In the genomic region with DNA sequence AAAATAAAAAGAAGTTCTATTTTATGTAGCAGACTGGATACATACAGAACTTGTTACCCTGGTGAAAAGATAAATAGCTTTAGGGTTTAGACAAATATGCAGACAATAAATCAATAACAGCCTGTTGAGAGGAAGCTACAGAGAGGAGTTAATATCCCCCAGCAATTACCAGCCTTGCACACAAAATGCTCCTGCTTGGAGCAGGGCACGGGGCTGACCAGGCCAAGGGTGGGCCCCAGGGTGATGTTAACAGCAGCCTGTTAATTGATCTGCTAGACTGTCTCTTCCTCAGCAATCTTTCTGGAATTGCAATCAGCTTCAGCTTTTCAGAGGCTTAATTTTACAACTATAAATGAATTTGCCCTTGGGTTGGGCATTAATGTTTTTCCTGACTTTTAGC, we compare ENCODE assay signal across 19 cellular contexts.
"Had no signal": no experiment of that assay in that cellular context is flagged by ENCODE, and none has a peak within 500 bp of the region (broad histone marks: within the 10 kb centered on the region; RNA-seq: fewer than 3 reads in every experiment).

No MANE protein-coding gene starts in this region.

- H3K4me1 Mint-ChIP-seq: activated CD4-positive, alpha-beta T cell treated with anti-CD3 and anti-CD28 coated beads, Interleukin-2, amount 10 ng/mL, durations not matched to agents 7 days and 5 days; activated naive CD8-positive, alpha-beta T cell treated with anti-CD3 and anti-CD28 coated beads, Interleukin-2, amount 50 U/mL, for 24 hours; naive thymus-derived CD8-positive, alpha-beta T cell had no signal

- DNase-seq: activated CD4-positive, alpha-beta T cell treated with anti-CD3 and anti-CD28 coated beads, Interleukin-2, amount 10 ng/mL, durations not matched to agents 7 days and 5 days; activated CD4-positive, CD25-positive, alpha-beta regulatory T cell treated with anti-CD3 and anti-CD28 coated beads, Interleukin-2, amount 50 U/mL, for 72 hours; activated CD8-positive, alpha-beta T cell treated with anti-CD3 and anti-CD28 coated beads for 36 hours; activated gamma-delta T cell; activated naive CD4-positive, alpha-beta T cell treated with anti-CD3 and anti-CD28 coated beads, Interleukin-2, amount 50 U/mL, for 16 hours; activated naive CD8-positive, alpha-beta T cell treated with anti-CD3 and anti-CD28 coated beads, Interleukin-2, amount 50 U/mL, for 24 hours; anterior cingulate cortex; kidney; lower lobe of right lung; naive thymus-derived CD8-positive, alpha-beta T cell; spleen; stimulated activated CD4-positive, alpha-beta T cell treated with anti-CD3 and anti-CD28 coated beads, Interleukin-4, amount 100 ng/mL, for 1 hour; stimulated activated naive CD4-positive, alpha-beta T cell; upper lobe of left lung had no signal

- H3K27ac ChIP-seq: lower lobe of right lung, prostate gland, right atrium auricular region, spleen, thoracic aorta, upper lobe of left lung had no signal

- H3K36me3 Mint-ChIP-seq: naive thymus-derived CD8-positive, alpha-beta T cell had no signal

- H3K9me3 Mint-ChIP-seq: activated CD4-positive, alpha-beta T cell treated with anti-CD3 and anti-CD28 coated beads, Interleukin-2, amount 10 ng/mL, durations not matched to agents 7 days and 5 days; activated CD8-positive, alpha-beta T cell treated with anti-CD3 and anti-CD28 coated beads for 36 hours; activated naive CD8-positive, alpha-beta T cell treated with anti-CD3 and anti-CD28 coated beads, Interleukin-2, amount 50 U/mL, for 24 hours; activated T-helper 1 cell treated with anti-CD3 and anti-CD28 coated beads, Interleukin-12 subunit alpha, Interleukin-12 subunit beta, Interleukin-2, Interleukin-4 antibody, amounts not matched to agents 30 ng/mL and 10 ng/mL and 1 ng/mL, durations not matched to agents 14 hours and 24 hours and 36 hours; naive thymus-derived CD8-positive, alpha-beta T cell had no signal

- H3K4me1 ChIP-seq: lower lobe of right lung, prostate gland, right atrium auricular region, spleen, upper lobe of left lung had no signal

- H3K27ac Mint-ChIP-seq: activated CD4-positive, alpha-beta T cell treated with anti-CD3 and anti-CD28 coated beads, Interleukin-2, amount 10 ng/mL, durations not matched to agents 7 days and 5 days; activated CD8-positive, alpha-beta T cell treated with anti-CD3 and anti-CD28 coated beads for 36 hours; activated naive CD8-positive, alpha-beta T cell treated with anti-CD3 and anti-CD28 coated beads, Interleukin-2, amount 50 U/mL, for 24 hours; activated T-helper 1 cell treated with anti-CD3 and anti-CD28 coated beads, Interleukin-12 subunit alpha, Interleukin-12 subunit beta, Interleukin-2, Interleukin-4 antibody, amounts not matched to agents 30 ng/mL and 10 ng/mL and 1 ng/mL, durations not matched to agents 14 hours and 24 hours and 36 hours; naive thymus-derived CD8-positive, alpha-beta T cell had no signal

- ATAC-seq: activated CD8-positive, alpha-beta T cell treated with anti-CD3 and anti-CD28 coated beads for 36 hours; activated naive CD8-positive, alpha-beta T cell treated with anti-CD3 and anti-CD28 coated beads, Interleukin-2, amount 50 U/mL, for 24 hours; lower lobe of right lung; naive thymus-derived CD8-positive, alpha-beta T cell had no signal

- H3K36me3 ChIP-seq: lower lobe of right lung, prostate gland, right atrium auricular region, spleen, thoracic aorta, upper lobe of left lung had no signal

- H3K4me3 ChIP-seq: lower lobe of right lung, prostate gland, right atrium auricular region, spleen, thoracic aorta, upper lobe of left lung had no signal

- H3K27me3 ChIP-seq: right atrium auricular region, spleen, upper lobe of left lung had no signal

- H3K4me3 Mint-ChIP-seq: activated CD4-positive, alpha-beta T cell treated with anti-CD3 and anti-CD28 coated beads, Interleukin-2, amount 10 ng/mL, durations not matched to agents 7 days and 5 days; activated CD8-positive, alpha-beta T cell treated with anti-CD3 and anti-CD28 coated beads for 36 hours; activated naive CD8-positive, alpha-beta T cell treated with anti-CD3 and anti-CD28 coated beads, Interleukin-2, amount 50 U/mL, for 24 hours; activated T-helper 1 cell treated with anti-CD3 and anti-CD28 coated beads, Interleukin-12 subunit alpha, Interleukin-12 subunit beta, Interleukin-2, Interleukin-4 antibody, amounts not matched to agents 30 ng/mL and 10 ng/mL and 1 ng/mL, durations not matched to agents 14 hours and 24 hours and 36 hours; brain; naive thymus-derived CD8-positive, alpha-beta T cell had no signal
